Comparison of ENCODE assay signal across 8 cellular contexts in genomic region chr5:125199968-125200841, GRCh38.
DNase-seq lines count a peak whose midpoint lies in the region; ATAC-seq and TF ChIP-seq lines count a peak whose summit lies in the region.

No MANE protein-coding gene starts in this region.

- H2AFZ ChIP-seq in GM23338 = peak overlapping the region; percentile 91

- DNase-seq in AG08395 (ENCODE audit: low spot score) = peak; percentile 7
- peak; percentile 54 for DNase-seq in GM23338 (ENCODE audit: low spot score)
- DNase-seq in Peyer's patch = peak in 1 of 3 donors; percentile 50
- no peak for DNase-seq in left ventricle myocardium inferior
- no peak for DNase-seq in skeletal muscle cell (ENCODE audit: low read depth)
- DNase-seq in thyroid gland = no peak
- DNase-seq in NCI-H1048 (lab: John Stamatoyannopoulos, UW) = no peak
- DNase-seq in activated T-cell treated with anti-CD3 and anti-CD28 coated beads, Interleukin-2, amount 50 U/mL, for 48 hours = no peak

- no peaks in the 10 kb centered on the region for H3K79me2 ChIP-seq in GM23338 (replicated peaks; ENCODE audit: insufficient read depth)

- H3K27me3 Mint-ChIP-seq in GM23338 (ENCODE audit: insufficient read depth, low read depth, poor library complexity) = peaks cover 5% of the 10 kb centered on the region

- H3K4me1 Mint-ChIP-seq in GM23338 = peaks cover 71% of the 10 kb centered on the region

- 32 to 53% methylated on average over 15 of the region's 15 CpGs for WGBS in thyroid gland, 2 donors

- H3K27me3 ChIP-seq in GM23338 (ENCODE audit: insufficient read depth) (no peaks in the 10 kb centered on the region), Peyer's patch (no peaks in the 10 kb centered on the region), left ventricle myocardium inferior (ENCODE audit: low read depth) (no peaks in the 10 kb centered on the region), thyroid gland (no peaks in the 10 kb centered on the region)

- H3K36me3 ChIP-seq in GM23338 (ENCODE audit: insufficient read depth) (no peaks in the 10 kb centered on the region; the same call in 1 of the 2 replicates), Peyer's patch (no peaks in the 10 kb centered on the region), left ventricle myocardium inferior (no peaks in the 10 kb centered on the region), thyroid gland (no peaks in the 10 kb centered on the region)

- peak overlapping the region; percentile 39 for H3K4me3 ChIP-seq in GM23338
- H3K4me3 ChIP-seq in Peyer's patch = peak overlapping the region in 3 of 4 donors; percentile 14 to 29 (median 22)
- peak overlapping the region; percentile 51 for H3K4me3 ChIP-seq in left ventricle myocardium inferior
- H3K4me3 ChIP-seq in skeletal muscle cell (ENCODE audit: low read depth, low read length) = peak overlapping the region; percentile 29
- H3K4me3 ChIP-seq in thyroid gland (replicated peaks in 1 of 3) = no peak overlapping the region

- 0 out of 2 replicates have a peak overlapping the region, but pooled peaks have one; percentile 15 for H3K27ac ChIP-seq in GM23338 (ENCODE audit: low read depth)
- H3K27ac ChIP-seq in Peyer's patch = no peak overlapping the region
- peak overlapping the region; percentile 17 for H3K27ac ChIP-seq in left ventricle myocardium inferior (replicated peaks)
- H3K27ac ChIP-seq in thyroid gland = no peak overlapping the region

- intact Hi-C loops in left ventricle myocardium inferior (cut with micrococcal nuclease) (no loop called here), thyroid gland (cut with DNase I) (no loop called here)

- peak overlapping the region; percentile 41; the same call in 1 of the 2 replicates for H3K27ac Mint-ChIP-seq in GM23338

- no peak for TF ChIP-seq POLR2A in Peyer's patch (IDR thresholded peaks at IDR 0.05)
- no peak for TF ChIP-seq POLR2A in thyroid gland (IDR thresholded peaks at IDR 0.05)

- no peaks in the 10 kb centered on the region for H3F3A ChIP-seq in GM23338 (replicated peaks; ENCODE audit: low read depth)

- TF ChIP-seq CTCF in GM23338 (conservative IDR thresholded peaks at IDR 0.05; ENCODE audit: low read depth in 2 of 2) = no peak
- TF ChIP-seq CTCF in Peyer's patch (IDR thresholded peaks at IDR 0.05) = no peak
- no peak for TF ChIP-seq CTCF in left ventricle myocardium inferior (IDR thresholded peaks at IDR 0.05; ENCODE audit: borderline replicate concordance)
- TF ChIP-seq CTCF in thyroid gland (IDR thresholded peaks at IDR 0.05) = no peak

- peaks cover 10% of the 10 kb centered on the region for H3K36me3 Mint-ChIP-seq in GM23338 (ENCODE audit: low read depth)

- 0 out of 2 replicates have a peak, but pooled peaks cover 7% of the 10 kb centered on the region for H3K9me2 ChIP-seq in GM23338 (ENCODE audit: insufficient read depth)

- peak overlapping the region; percentile 64 for H3K4me2 ChIP-seq in GM23338

- H3K9me3 Mint-ChIP-seq in GM23338 = no peaks in the 10 kb centered on the region

- no peaks in the 10 kb centered on the region for H4K20me1 ChIP-seq in GM23338 (replicated peaks; ENCODE audit: insufficient read depth)

- H3K9me3 ChIP-seq in Peyer's patch (no peaks in the 10 kb centered on the region), left ventricle myocardium inferior (replicated peaks) (no peaks in the 10 kb centered on the region), thyroid gland (no peaks in the 10 kb centered on the region)

- H3K4me1 ChIP-seq in GM23338 (ENCODE audit: insufficient read depth) = peaks cover 50% of the 10 kb centered on the region
- H3K4me1 ChIP-seq in Peyer's patch = peaks cover 0 to 13% (median 0%) of the 10 kb centered on the region in 4 donors
- peaks cover 44% of the 10 kb centered on the region for H3K4me1 ChIP-seq in left ventricle myocardium inferior
- peaks cover 0 to 3% of the 10 kb centered on the region in 2 donors for H3K4me1 ChIP-seq in thyroid gland

- peak overlapping the region; percentile 39 for H3K4me3 Mint-ChIP-seq in GM23338

- ATAC-seq in GM23338 = peak; percentile 86

TF ChIP-seq in GM23338, 12 proteins besides CTCF, POLR2A, EP300 and RAD21:
- no peak for TF ChIP-seq NANOG (IDR thresholded peaks at IDR 0.05; ENCODE audit: borderline replicate concordance)
- no peak for TF ChIP-seq STAT1 (IDR thresholded peaks at IDR 0.05; ENCODE audit: unreplicated experiment)

Comparison
In these comparisons a context has a peak if more than half of its experiments do, and no peak if none do; other contexts are left out.
1. DNase-seq: peak in AG08395 (single experiment) and GM23338 (single experiment); none in left ventricle myocardium inferior (single experiment), skeletal muscle cell (single experiment), thyroid gland (0 of 2), NCI-H1048 (single experiment) and activated T-cell treated with anti-CD3 and anti-CD28 coated beads, Interleukin-2, amount 50 U/mL, for 48 hours (0 of 2).
2. H3K27ac ChIP-seq: peak in GM23338 (single experiment) and left ventricle myocardium inferior (single experiment); none in Peyer's patch (0 of 4) and thyroid gland (0 of 3).
3. H3K4me3 ChIP-seq: peak in GM23338 (single experiment), Peyer's patch (3 of 4), left ventricle myocardium inferior (single experiment) and skeletal muscle cell (single experiment); none in thyroid gland (0 of 3).